In genomic region chr20:32205502-32206382, GRCh38 we compare ENCODE assay signal across 8 cellular contexts. TPM values are rescaled to one million over a fixed set of nuclear protein-coding genes. Genes with fewer than 3 reads are reported as not detected.
DNase-seq lines count a peak whose midpoint lies in the region; ATAC-seq and TF ChIP-seq lines count a peak whose summit lies in the region.

No MANE protein-coding gene starts in this region.

- H3K27me3 ChIP-seq in iPS-20b (ENCODE audit: insufficient read depth, low read length): no peaks in the 10 kb centered on the region
- no peaks in the 10 kb centered on the region for H3K27me3 ChIP-seq in thoracic aorta (replicated peaks; ENCODE audit: insufficient read depth)

- no peaks in the 10 kb centered on the region for H3K9me3 ChIP-seq in iPS-20b (ENCODE audit: insufficient read depth, low read depth, low read length)
- H3K9me3 ChIP-seq in thoracic aorta: no peaks in the 10 kb centered on the region

- no peaks in the 10 kb centered on the region for H3K27me3 Mint-ChIP-seq in activated CD8-positive, alpha-beta memory T cell treated with anti-CD3 and anti-CD28 coated beads, Interleukin-2, amount 10 ng/mL, durations not matched to agents 7 days and 5 days
- no peaks in the 10 kb centered on the region for H3K27me3 Mint-ChIP-seq in activated T-helper 17 cell treated with anti-CD3 and anti-CD28 coated beads, Interleukin-2, amount 50 U/mL, for 72 hours

- H3K9ac ChIP-seq in iPS-20b (ENCODE audit: low read depth, low read length): peak overlapping the region; percentile 97; the same call in 1 of the 2 replicates

- no peak for TF ChIP-seq CTCF in thoracic aorta (IDR thresholded peaks at IDR 0.05)

- H3K4me1 ChIP-seq in iPS-20b (ENCODE audit: insufficient read depth, low read length): peaks cover 21% of the 10 kb centered on the region
- peaks cover 22 to 54% of the 10 kb centered on the region in 2 donors for H3K4me1 ChIP-seq in thoracic aorta (ENCODE audit: control insufficient read depth in 1 of 2, low read depth in 2 of 2)

- H3K36me3 ChIP-seq in iPS-20b (ENCODE audit: insufficient read depth, low read depth, low read length) (peaks cover 45% of the 10 kb centered on the region), thoracic aorta (peaks cover 7% of the 10 kb centered on the region)

- peak overlapping the region; percentile 89 for H3K4me3 Mint-ChIP-seq in activated CD8-positive, alpha-beta memory T cell treated with anti-CD3 and anti-CD28 coated beads, Interleukin-2, amount 10 ng/mL, durations not matched to agents 7 days and 5 days
- peak overlapping the region; percentile 99 for H3K4me3 Mint-ChIP-seq in activated T-helper 17 cell treated with anti-CD3 and anti-CD28 coated beads, Interleukin-2, amount 50 U/mL, for 72 hours

- H3K27ac ChIP-seq in iPS-20b (ENCODE audit: low read length) (no peak overlapping the region), thoracic aorta (peak overlapping the region; percentile 34 to 36)

- ATAC-seq in activated CD8-positive, alpha-beta memory T cell treated with anti-CD3 and anti-CD28 coated beads, Interleukin-2, amount 10 ng/mL, durations not matched to agents 7 days and 5 days: no peak
- ATAC-seq in activated T-helper 17 cell treated with anti-CD3 and anti-CD28 coated beads, Interleukin-2, amount 50 U/mL, for 72 hours (replicated peaks): no peak
- ATAC-seq in thoracic aorta (ENCODE audit: insufficient number of reproducible peaks, low FRiP score, low read depth) (no peak), HG02973 (IDR thresholded peaks at IDR 0.05; ENCODE audit: unreplicated experiment) (no peak)

- H3K4me1 Mint-ChIP-seq in activated CD8-positive, alpha-beta memory T cell treated with anti-CD3 and anti-CD28 coated beads, Interleukin-2, amount 10 ng/mL, durations not matched to agents 7 days and 5 days: peaks cover 76% of the 10 kb centered on the region
- H3K4me1 Mint-ChIP-seq in activated T-helper 17 cell treated with anti-CD3 and anti-CD28 coated beads, Interleukin-2, amount 50 U/mL, for 72 hours: peaks cover 49% of the 10 kb centered on the region

- peak overlapping the region; percentile 94 for H3K4me3 ChIP-seq in iPS-20b (ENCODE audit: low read length)
- H3K4me3 ChIP-seq in thoracic aorta: peak overlapping the region; percentile 97

- no peaks in the 10 kb centered on the region for H3K9me3 Mint-ChIP-seq in activated CD8-positive, alpha-beta memory T cell treated with anti-CD3 and anti-CD28 coated beads, Interleukin-2, amount 10 ng/mL, durations not matched to agents 7 days and 5 days (ENCODE audit: low read depth)
- no peaks in the 10 kb centered on the region for H3K9me3 Mint-ChIP-seq in activated T-helper 17 cell treated with anti-CD3 and anti-CD28 coated beads, Interleukin-2, amount 50 U/mL, for 72 hours

- CTCF ChIA-PET in activated CD8-positive, alpha-beta memory T cell treated with anti-CD3 and anti-CD28 coated beads, Interleukin-2, amount 10 ng/mL, durations not matched to agents 7 days and 5 days (lab: Charles Lee): interaction anchor here (1.5 kb wide), 1 partner anchor 80 kb away, joined by 3 read pairs; no protein-coding TSS in a partner anchor

- H3K36me3 Mint-ChIP-seq in activated CD8-positive, alpha-beta memory T cell treated with anti-CD3 and anti-CD28 coated beads, Interleukin-2, amount 10 ng/mL, durations not matched to agents 7 days and 5 days: peaks cover 30% of the 10 kb centered on the region
- peaks cover 96% of the 10 kb centered on the region for H3K36me3 Mint-ChIP-seq in activated T-helper 17 cell treated with anti-CD3 and anti-CD28 coated beads, Interleukin-2, amount 50 U/mL, for 72 hours (ENCODE audit: low read depth)

- no peak for DNase-seq in activated CD8-positive, alpha-beta memory T cell treated with anti-CD3 and anti-CD28 coated beads, Interleukin-2, amount 10 ng/mL, durations not matched to agents 7 days and 5 days
- no peak for DNase-seq in activated CD8-positive, alpha-beta memory T cell treated with anti-CD3 and anti-CD28 coated beads, Interleukin-2, amount 50 U/mL, for 48 hours
- DNase-seq in thoracic aorta (ENCODE audit: low spot score): no peak
- DNase-seq in NCI-H2227 (lab: John Stamatoyannopoulos, UW; ENCODE audit: unreplicated experiment): no peak
- no peak for DNase-seq in DMS79 treated with DMSO at 0.1 percent for 48 hours (lab: John Stamatoyannopoulos, UW)

- peak overlapping the region; percentile 85 for H3K27ac Mint-ChIP-seq in activated CD8-positive, alpha-beta memory T cell treated with anti-CD3 and anti-CD28 coated beads, Interleukin-2, amount 10 ng/mL, durations not matched to agents 7 days and 5 days
- H3K27ac Mint-ChIP-seq in activated T-helper 17 cell treated with anti-CD3 and anti-CD28 coated beads, Interleukin-2, amount 50 U/mL, for 72 hours: peak overlapping the region; percentile 100

RNA-seq across cellular contexts. Expression of gene PLAGL2, which starts 1.8 kb away (rescaled TPM):
- 10 to 100 TPM; 26.3 to 41.4 TPM for total RNA-seq in activated CD8-positive, alpha-beta memory T cell treated with anti-CD3 and anti-CD28 coated beads, Interleukin-2, amount 10 ng/mL, durations not matched to agents 7 days and 5 days
- 10 to 100 TPM; 61.9 to 93.1 TPM for total RNA-seq in activated T-helper 17 cell treated with anti-CD3 and anti-CD28 coated beads, Interleukin-2, amount 50 U/mL, for 72 hours
- total RNA-seq in thoracic aorta: 1 to 10 TPM; 3.8 to 7.5 TPM

RNA-seq across cellular contexts. Expression of gene POFUT1, which starts 1.9 kb away (rescaled TPM):
- 10 to 100 TPM; 31.1 to 34.0 TPM for total RNA-seq in activated CD8-positive, alpha-beta memory T cell treated with anti-CD3 and anti-CD28 coated beads, Interleukin-2, amount 10 ng/mL, durations not matched to agents 7 days and 5 days
- 10 to 100 TPM; 41.4 TPM for total RNA-seq in activated T-helper 17 cell treated with anti-CD3 and anti-CD28 coated beads, Interleukin-2, amount 50 U/mL, for 72 hours
- total RNA-seq in thoracic aorta: 10 to 100 TPM; 30.8 to 37.1 TPM
